1 cellular context compared by ENCODE assay signal in the genomic region with DNA sequence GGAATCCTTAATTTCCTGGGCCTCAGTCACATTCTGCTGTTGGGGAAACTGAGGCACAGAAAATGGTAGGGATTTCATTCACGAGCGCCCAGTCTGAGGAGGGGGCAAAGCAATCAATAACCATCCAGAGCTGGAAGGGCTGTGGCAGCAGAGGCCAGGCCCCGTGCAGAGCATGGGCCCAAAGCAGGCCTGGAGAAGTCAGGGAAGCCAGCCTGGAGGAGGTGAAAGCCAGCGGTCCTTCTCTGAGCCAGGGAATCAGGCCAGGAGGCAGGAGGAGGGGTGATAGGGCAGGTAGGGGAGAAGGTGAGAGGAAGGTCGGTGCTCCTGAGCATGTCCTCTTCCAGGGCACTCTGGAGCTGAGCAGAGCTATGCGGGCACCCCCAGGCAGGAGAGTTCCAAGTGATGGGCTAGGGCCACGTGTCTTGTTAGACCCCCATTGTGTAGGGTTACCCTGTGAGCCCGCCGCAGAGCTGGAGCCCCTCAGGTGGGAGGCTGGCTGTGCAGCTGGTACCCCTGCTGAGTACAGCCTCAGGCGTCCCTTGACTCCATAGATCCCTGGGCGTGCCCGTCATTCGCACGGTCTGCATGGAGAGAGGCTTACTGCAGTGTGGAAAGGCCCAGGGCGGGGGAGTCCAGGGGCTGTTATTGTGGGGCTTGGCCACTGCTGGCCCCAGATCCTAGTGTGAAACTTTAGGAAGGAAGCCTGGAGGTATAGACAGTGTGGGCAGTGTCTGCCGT.
TF ChIP-seq lines count a peak whose summit lies in the region.

No MANE protein-coding gene starts in this region.

TF ChIP-seq in SK-N-SH, 30 proteins besides CTCF, POLR2A, EP300 and RAD21 (continued from another document):
- TF ChIP-seq, protein P1, sequence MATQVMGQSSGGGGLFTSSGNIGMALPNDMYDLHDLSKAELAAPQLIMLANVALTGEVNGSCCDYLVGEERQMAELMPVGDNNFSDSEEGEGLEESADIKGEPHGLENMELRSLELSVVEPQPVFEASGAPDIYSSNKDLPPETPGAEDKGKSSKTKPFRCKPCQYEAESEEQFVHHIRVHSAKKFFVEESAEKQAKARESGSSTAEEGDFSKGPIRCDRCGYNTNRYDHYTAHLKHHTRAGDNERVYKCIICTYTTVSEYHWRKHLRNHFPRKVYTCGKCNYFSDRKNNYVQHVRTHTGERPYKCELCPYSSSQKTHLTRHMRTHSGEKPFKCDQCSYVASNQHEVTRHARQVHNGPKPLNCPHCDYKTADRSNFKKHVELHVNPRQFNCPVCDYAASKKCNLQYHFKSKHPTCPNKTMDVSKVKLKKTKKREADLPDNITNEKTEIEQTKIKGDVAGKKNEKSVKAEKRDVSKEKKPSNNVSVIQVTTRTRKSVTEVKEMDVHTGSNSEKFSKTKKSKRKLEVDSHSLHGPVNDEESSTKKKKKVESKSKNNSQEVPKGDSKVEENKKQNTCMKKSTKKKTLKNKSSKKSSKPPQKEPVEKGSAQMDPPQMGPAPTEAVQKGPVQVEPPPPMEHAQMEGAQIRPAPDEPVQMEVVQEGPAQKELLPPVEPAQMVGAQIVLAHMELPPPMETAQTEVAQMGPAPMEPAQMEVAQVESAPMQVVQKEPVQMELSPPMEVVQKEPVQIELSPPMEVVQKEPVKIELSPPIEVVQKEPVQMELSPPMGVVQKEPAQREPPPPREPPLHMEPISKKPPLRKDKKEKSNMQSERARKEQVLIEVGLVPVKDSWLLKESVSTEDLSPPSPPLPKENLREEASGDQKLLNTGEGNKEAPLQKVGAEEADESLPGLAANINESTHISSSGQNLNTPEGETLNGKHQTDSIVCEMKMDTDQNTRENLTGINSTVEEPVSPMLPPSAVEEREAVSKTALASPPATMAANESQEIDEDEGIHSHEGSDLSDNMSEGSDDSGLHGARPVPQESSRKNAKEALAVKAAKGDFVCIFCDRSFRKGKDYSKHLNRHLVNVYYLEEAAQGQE (IDR thresholded peaks at IDR 0.05; ENCODE audit: low read depth, low read length): no peak
- TF ChIP-seq EZH2phosphoT487 (IDR thresholded peaks at IDR 0.05; ENCODE audit: borderline replicate concordance, low read depth): no peak
- no peak for TF ChIP-seq FOSL2 (IDR thresholded peaks at IDR 0.05; ENCODE audit: borderline replicate concordance, low read depth)
